In genomic region chr10:129523723-129524316, GRCh38 we compare ENCODE assay signal across 25 cellular contexts.
"Had no signal": no experiment of that assay in that cellular context is flagged by ENCODE, and none has a peak within 500 bp of the region (broad histone marks: within the 10 kb centered on the region; RNA-seq: fewer than 3 reads in every experiment).

No MANE protein-coding gene starts in this region.

- H3K4me3 ChIP-seq: dorsolateral prefrontal cortex, lower lobe of right lung, ovary, psoas muscle, smooth muscle cell, thoracic aorta, tibial nerve, upper lobe of left lung, uterus had no signal

- DNase-seq: effector CD4-positive, alpha-beta T cell; hypothalamus; immature natural killer cell; islet precursor cell; kidney glomerular epithelial cell; left colon; left ventricle myocardium superior; lower lobe of right lung; naive thymus-derived CD8-positive, alpha-beta T cell; ovary; stimulated activated CD4-positive, alpha-beta T cell treated with anti-CD3 and anti-CD28 coated beads, Interleukin-12 subunit alpha, Interleukin-12 subunit beta, amount 100 ng/mL, for 4 hours; stimulated activated CD4-positive, alpha-beta T cell treated with anti-CD3 and anti-CD28 coated beads, Interleukin-1b, Interleukin-23, amount 100 ng/mL, for 48 hours; stimulated activated CD4-positive, alpha-beta T cell treated with anti-CD3 and anti-CD28 coated beads, Interleukin-4, amount 100 ng/mL, for 24 hours; stimulated activated naive CD4-positive, alpha-beta T cell treated with Interleukin-2 at 50 U/mL for 16 hours; substantia nigra; uterus had no signal

- H3K36me3 ChIP-seq: lower lobe of right lung, neutrophil, ovary, thoracic aorta, uterus had no signal

- H3K4me2 ChIP-seq: smooth muscle cell had no signal

- ATAC-seq: left colon; left ventricle myocardium superior; lower lobe of right lung; naive thymus-derived CD8-positive, alpha-beta T cell; psoas muscle; sciatic nerve; stimulated activated effector memory CD8-positive, alpha-beta T cell treated with anti-CD3 and anti-CD28 coated beads, Interleukin-12 subunit alpha, Interleukin-12 subunit beta, amount 100 ng/mL, for 72 hours had no signal

- H3K27ac ChIP-seq: dorsolateral prefrontal cortex, lower lobe of right lung, neutrophil, ovary, psoas muscle, thoracic aorta, tibial nerve, upper lobe of left lung, uterus had no signal

- H3K4me1 ChIP-seq: upper lobe of left lung had no signal

- H3K27me3 ChIP-seq: dorsolateral prefrontal cortex, neutrophil, ovary, tibial nerve, upper lobe of left lung, uterus had no signal

- H3K9me3 ChIP-seq: lower lobe of right lung, neutrophil, ovary, psoas muscle, thoracic aorta, upper lobe of left lung, uterus had no signal
